In the genomic region with DNA sequence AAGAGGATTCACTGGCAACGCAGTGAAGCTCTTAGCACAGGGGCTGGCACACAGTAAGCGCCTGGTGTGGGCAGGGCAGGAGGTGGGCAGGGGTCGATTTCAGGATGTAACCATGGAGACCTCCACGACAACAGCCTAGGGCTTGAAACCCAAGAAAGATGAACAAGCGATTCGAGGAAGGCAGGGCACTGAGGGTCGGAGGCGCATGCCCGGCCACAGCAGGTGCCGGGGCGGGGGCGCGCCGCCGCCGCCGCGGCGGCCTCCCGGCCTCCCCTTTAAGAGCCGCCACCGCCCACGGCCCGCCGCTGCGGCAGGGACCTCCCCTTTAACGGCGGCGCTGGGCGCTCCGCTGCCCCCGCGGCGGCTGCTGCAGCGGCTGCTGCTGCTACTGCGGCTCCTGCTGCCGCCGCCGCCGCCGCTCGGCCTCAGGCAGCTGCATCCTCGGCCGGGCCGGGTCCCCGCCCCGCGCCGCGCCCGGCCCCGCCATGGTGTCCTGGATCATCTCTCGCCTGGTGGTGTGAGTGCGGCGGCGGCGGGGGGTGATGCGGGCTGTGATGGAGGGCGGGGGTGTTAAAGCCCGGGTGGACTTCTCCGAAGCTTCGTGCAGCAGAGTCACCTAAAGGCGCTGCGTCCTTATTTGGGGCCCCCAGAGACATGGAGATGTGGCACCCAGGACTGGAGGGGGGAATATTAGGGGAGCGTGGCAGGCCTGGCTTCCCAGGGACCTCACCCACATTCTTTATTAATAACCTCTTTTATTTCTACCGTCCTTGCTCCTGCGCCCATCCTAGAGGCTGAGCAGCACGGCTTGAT, we compare ENCODE assay signal across 8 cellular contexts. TPM values are rescaled to one million over a fixed set of nuclear protein-coding genes. Genes with fewer than 3 reads are reported as not detected.
A peak's percentile ranks its signal among the peaks of the same experiment; 100 is the strongest.
DNase-seq lines count a peak whose midpoint lies in the region; ATAC-seq, FAIRE-seq and TF ChIP-seq lines count a peak whose summit lies in the region.

A gene with protein sequence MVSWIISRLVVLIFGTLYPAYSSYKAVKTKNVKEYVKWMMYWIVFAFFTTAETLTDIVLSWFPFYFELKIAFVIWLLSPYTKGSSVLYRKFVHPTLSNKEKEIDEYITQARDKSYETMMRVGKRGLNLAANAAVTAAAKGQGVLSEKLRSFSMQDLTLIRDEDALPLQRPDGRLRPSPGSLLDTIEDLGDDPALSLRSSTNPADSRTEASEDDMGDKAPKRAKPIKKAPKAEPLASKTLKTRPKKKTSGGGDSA (plus strand): TSS at position 334 of the 813 bp plus-strand sequence. CDS start 152 bp downstream, at position 486.

- no peak within 1 kb of the TSS for H3K27ac ChIP-seq in CD4-positive, alpha-beta memory T cell (ENCODE audit: low read depth, low read length)
- H3K27ac ChIP-seq in iPS-18a (ENCODE audit: low read length) (no peak within 1 kb of the TSS), small intestine (ENCODE audit: low read depth in 1 of 2, low read length in 1 of 2) (no peak within 1 kb of the TSS)

- H3K4me1 ChIP-seq in CD4-positive, alpha-beta memory T cell (ENCODE audit: insufficient read depth, low read length) = peaks cover 13% of the 10 kb centered on the region
- H3K4me1 ChIP-seq in iPS-18a (ENCODE audit: control insufficient read depth, low read depth, low read length) (peaks cover 13% of the 10 kb centered on the region), small intestine (ENCODE audit: control insufficient read depth in 2 of 2, insufficient read depth in 1 of 2, low read depth in 1 of 2, low read length in 1 of 2) (peaks cover 2% of the 10 kb centered on the region in 2 donors)

- intact Hi-C loops in CD4-positive, alpha-beta memory T cell (cut with micrococcal nuclease) = no loop called here

- H3K27me3 Mint-ChIP-seq in CD4-positive, alpha-beta memory T cell = peaks cover 0 to 2% of the 10 kb centered on the region in 2 donors
- H3K27me3 Mint-ChIP-seq in brain = peaks cover 22% of the 10 kb centered on the region

- TF ChIP-seq CTCF in brain (conservative IDR thresholded peaks at IDR 0.05) = no peak

- H3K27me3 ChIP-seq in CD4-positive, alpha-beta memory T cell (ENCODE audit: insufficient read depth, low read length) = no peaks in the 10 kb centered on the region
- H3K27me3 ChIP-seq in iPS-18a (ENCODE audit: control insufficient read depth, insufficient read depth, low read length) = no peaks in the 10 kb centered on the region
- no peaks in the 10 kb centered on the region for H3K27me3 ChIP-seq in small intestine (ENCODE audit: control insufficient read depth in 2 of 2, insufficient read depth in 2 of 2, low read length in 2 of 2)

- H3K4me1 Mint-ChIP-seq in CD4-positive, alpha-beta memory T cell = peaks cover 7 to 22% (median 15%) of the 10 kb centered on the region in 4 donors
- peaks cover 35% of the 10 kb centered on the region for H3K4me1 Mint-ChIP-seq in brain

- H3K4me3 ChIP-seq in CD4-positive, alpha-beta memory T cell (ENCODE audit: low read length in 2 of 2) = peak within 1 kb of the TSS in 1 of 2 donors; percentile 54
- H3K4me3 ChIP-seq in iPS-18a (ENCODE audit: low read length) = peak within 1 kb of the TSS; percentile 68
- H3K4me3 ChIP-seq in small intestine (ENCODE audit: low read depth in 1 of 2, low read length in 2 of 2) = peak within 1 kb of the TSS; percentile 34 to 51

- no peak for FAIRE-seq in small intestine (lab: Jason Lieb, UNC)

- peaks cover 11 to 21% of the 10 kb centered on the region in 2 donors for H3K36me3 Mint-ChIP-seq in CD4-positive, alpha-beta memory T cell
- H3K36me3 Mint-ChIP-seq in brain = peaks cover 24% of the 10 kb centered on the region

- 1% methylated on average over 40 to 68 of the region's 68 CpGs for WGBS in small intestine, 3 donors

- CTCF ChIA-PET in CD4-positive, alpha-beta memory T cell (lab: Charles Lee; ENCODE audit: partially characterized antibody) = interaction anchor here (1.2 to 3.2 kb wide), 5 partner anchors 11 to 87 kb away, joined by 3 to 24 read pairs (median 5); no protein-coding TSS in a partner anchor

- peak; percentile 65 for ATAC-seq in GM21381 (IDR thresholded peaks at IDR 0.05; ENCODE audit: unreplicated experiment)

- H3K36me3 ChIP-seq in CD4-positive, alpha-beta memory T cell (ENCODE audit: insufficient read depth, low read length) = peaks cover 18% of the 10 kb centered on the region
- H3K36me3 ChIP-seq in iPS-18a (ENCODE audit: control insufficient read depth, low read depth, low read length) = peaks cover 22% of the 10 kb centered on the region
- peaks cover 6 to 8% of the 10 kb centered on the region in 2 donors for H3K36me3 ChIP-seq in small intestine (ENCODE audit: control insufficient read depth in 2 of 2, insufficient read depth in 2 of 2, low read length in 2 of 2)

- peak within 1 kb of the TSS in 6 of 7 donors; percentile 10 to 89 (median 76) for H3K27ac Mint-ChIP-seq in CD4-positive, alpha-beta memory T cell
- peak within 1 kb of the TSS; percentile 90 to 99 (median 97) for H3K27ac Mint-ChIP-seq in brain

- peak; percentile 43 to 61 (median 53) for DNase-seq in CD4-positive, alpha-beta memory T cell
- DNase-seq in Kasumi-1 (lab: John Stamatoyannopoulos, UW) = peak; percentile 30 to 44
- DNase-seq in T-helper 22 cell (ENCODE audit: low read depth) = peak; percentile 36
- DNase-seq in small intestine = no peak
- no peak for DNase-seq in OCI-M2 (lab: John Stamatoyannopoulos, UW; ENCODE audit: unreplicated experiment)

- no peaks in the 10 kb centered on the region for H3K9me3 ChIP-seq in CD4-positive, alpha-beta memory T cell (ENCODE audit: control insufficient read depth in 1 of 2, low read length in 2 of 2)
- H3K9me3 ChIP-seq in iPS-18a (ENCODE audit: control insufficient read depth, low read depth, low read length) (no peaks in the 10 kb centered on the region), small intestine (ENCODE audit: control insufficient read depth, low read depth) (no peaks in the 10 kb centered on the region)

- POLR2A ChIA-PET in CD4-positive, alpha-beta memory T cell (lab: Charles Lee; ENCODE audit: partially characterized antibody) = interaction anchor here (0.6 to 2.0 kb wide), 3 partner anchors 10 to 743 kb away, joined by 3 to 6 read pairs (median 4); partner anchors contain the start of gene KDM3B

- H3K4me3 Mint-ChIP-seq in CD4-positive, alpha-beta memory T cell = peak within 1 kb of the TSS; percentile 82 to 91 (median 84)
- peak within 1 kb of the TSS; percentile 93 to 96 (median 95) for H3K4me3 Mint-ChIP-seq in brain

- peak within 1 kb of the TSS; percentile 71 for H3K9ac ChIP-seq in iPS-18a (ENCODE audit: low read length)

- peaks cover 0 to 2% (median 0%) of the 10 kb centered on the region in 8 donors for H3K9me3 Mint-ChIP-seq in CD4-positive, alpha-beta memory T cell
- no peaks in the 10 kb centered on the region for H3K9me3 Mint-ChIP-seq in brain

RNA-seq across cellular contexts. Expression of the gene that starts here (rescaled TPM):
- not detected for total RNA-seq in CD4-positive, alpha-beta memory T cell
- polyA plus RNA-seq in CD4-positive, alpha-beta memory T cell = under 1 TPM in 1 of 2 donors, not detected in 1; 0.57 TPM
- polyA plus RNA-seq in brain (ENCODE audit: insufficient read depth, low read depth, low replicate concordance) (111 TPM), small intestine (1 to 10 TPM; 2.2 to 6.0 (median 2.7) TPM)

Comparison
In these comparisons a context has a peak if more than half of its experiments do, and no peak if none do; other contexts are left out.
1. RNA of the gene that starts here (polyA plus RNA-seq): 111 TPM in brain (single experiment); 2.2 to 6.0 TPM in small intestine and 0.57 TPM in CD4-positive, alpha-beta memory T cell; every median in the first group is over 10 times any median in the second.
2. Peak in DNase-seq in CD4-positive, alpha-beta memory T cell; RNA of the gene not detected or under 1 TPM.
3. DNase-seq: peak in Kasumi-1 (2 of 2) and T-helper 22 cell (single experiment); none in small intestine (single experiment) and OCI-M2 (single experiment).